12 cellular contexts compared by ENCODE assay signal in the genomic region with DNA sequence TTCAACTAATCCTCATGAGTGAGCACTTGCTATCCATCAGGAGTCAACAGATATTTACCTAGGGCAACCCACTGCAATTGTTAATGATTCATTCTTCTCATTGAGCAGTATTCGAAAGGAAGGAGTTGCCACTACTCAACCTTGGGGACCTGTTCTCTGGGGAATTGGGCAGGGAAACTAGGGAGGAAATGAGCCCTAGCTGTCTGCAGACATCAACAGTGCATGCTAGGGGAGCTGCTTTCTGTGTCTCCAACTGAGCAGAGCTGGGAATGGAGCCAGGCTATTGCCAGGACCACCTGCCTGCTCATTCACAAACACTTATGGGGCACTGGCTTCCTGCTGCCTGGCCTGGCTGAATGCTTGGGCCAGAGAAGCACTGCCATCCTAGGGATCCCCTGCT.
A peak's percentile ranks its signal among the peaks of the same experiment; 100 is the strongest.
DNase-seq lines count a peak whose midpoint lies in the region; ATAC-seq and TF ChIP-seq lines count a peak whose summit lies in the region.
"Had no signal": no experiment of that assay in that cellular context is flagged by ENCODE, and none has a peak within 500 bp of the region (broad histone marks: within the 10 kb centered on the region; RNA-seq: fewer than 3 reads in every experiment).

No MANE protein-coding gene starts in this region.

- CTCF ChIA-PET in RWPE1 (lab: Yijun Ruan, JAX), result no interaction called here

- H3K4me1 Mint-ChIP-seq in stimulated activated naive CD8-positive, alpha-beta T cell treated with anti-CD3 and anti-CD28 coated beads, Interleukin-15, amount 100 ng/mL, for 72 hours, result peaks cover 9% of the 10 kb centered on the region
- H3K4me1 Mint-ChIP-seq: activated naive CD8-positive, alpha-beta T cell treated with anti-CD3 and anti-CD28 coated beads, Interleukin-2, amount 50 U/mL, for 24 hours had no signal

- peak; percentile 3 for DNase-seq in DMS53 treated with DMSO at 0.1 percent for 48 hours (lab: John Stamatoyannopoulos, UW; ENCODE audit: unreplicated experiment)
- DNase-seq in NCI-H1105 (lab: John Stamatoyannopoulos, UW), result peak; percentile 91
- peak; percentile 77 to 80 for DNase-seq in SHP77 (lab: John Stamatoyannopoulos, UW)
- no peak for DNase-seq in KG1 (lab: John Stamatoyannopoulos, UW)
- DNase-seq in stimulated activated naive CD8-positive, alpha-beta T cell treated with anti-CD3 and anti-CD28 coated beads, Interleukin-15, amount 100 ng/mL, for 72 hours, result no peak
- DNase-seq in RWPE1 (ENCODE audit: low spot score), result no peak
- DNase-seq: activated CD4-positive, alpha-beta memory T cell treated with anti-CD3 and anti-CD28 coated beads for 36 hours; activated naive CD8-positive, alpha-beta T cell treated with anti-CD3 and anti-CD28 coated beads, Interleukin-2, amount 50 U/mL, for 24 hours; head of caudate nucleus; NCI-H526 treated with DMSO at 0.1 percent for 48 hours had no signal

- POLR2A ChIA-PET in RWPE1 (lab: Yijun Ruan, JAX; ENCODE audit: low non-redundant PET), result no interaction called here

- no peaks in the 10 kb centered on the region for H3K9me3 Mint-ChIP-seq in stimulated activated naive CD8-positive, alpha-beta T cell treated with anti-CD3 and anti-CD28 coated beads, Interleukin-15, amount 100 ng/mL, for 72 hours
- H3K9me3 Mint-ChIP-seq: activated CD4-positive, alpha-beta memory T cell treated with anti-CD3 and anti-CD28 coated beads for 36 hours; activated naive CD8-positive, alpha-beta T cell treated with anti-CD3 and anti-CD28 coated beads, Interleukin-2, amount 50 U/mL, for 24 hours had no signal

- TF ChIP-seq CTCF in RWPE1 (conservative IDR thresholded peaks at IDR 0.05; ENCODE audit: low read depth), result no peak

- no peaks in the 10 kb centered on the region for H3K27me3 Mint-ChIP-seq in stimulated activated naive CD8-positive, alpha-beta T cell treated with anti-CD3 and anti-CD28 coated beads, Interleukin-15, amount 100 ng/mL, for 72 hours
- H3K27me3 Mint-ChIP-seq: activated CD4-positive, alpha-beta memory T cell treated with anti-CD3 and anti-CD28 coated beads for 36 hours; activated naive CD8-positive, alpha-beta T cell treated with anti-CD3 and anti-CD28 coated beads, Interleukin-2, amount 50 U/mL, for 24 hours had no signal

- no peak overlapping the region for H3K27ac ChIP-seq in RWPE1

- ATAC-seq in GM21825 (IDR thresholded peaks at IDR 0.05; ENCODE audit: unreplicated experiment) (peak; percentile 77), GM19328 (IDR thresholded peaks at IDR 0.05; ENCODE audit: unreplicated experiment) (no peak)
- ATAC-seq in stimulated activated naive CD8-positive, alpha-beta T cell treated with anti-CD3 and anti-CD28 coated beads, Interleukin-15, amount 100 ng/mL, for 72 hours, result no peak
- ATAC-seq: activated naive CD8-positive, alpha-beta T cell treated with anti-CD3 and anti-CD28 coated beads, Interleukin-2, amount 50 U/mL, for 24 hours had no signal

- no peak overlapping the region for H3K27ac Mint-ChIP-seq in stimulated activated naive CD8-positive, alpha-beta T cell treated with anti-CD3 and anti-CD28 coated beads, Interleukin-15, amount 100 ng/mL, for 72 hours
- H3K27ac Mint-ChIP-seq: activated CD4-positive, alpha-beta memory T cell treated with anti-CD3 and anti-CD28 coated beads for 36 hours; activated naive CD8-positive, alpha-beta T cell treated with anti-CD3 and anti-CD28 coated beads, Interleukin-2, amount 50 U/mL, for 24 hours had no signal

- H3K4me3 Mint-ChIP-seq in stimulated activated naive CD8-positive, alpha-beta T cell treated with anti-CD3 and anti-CD28 coated beads, Interleukin-15, amount 100 ng/mL, for 72 hours, result no peak overlapping the region
- H3K4me3 Mint-ChIP-seq: activated CD4-positive, alpha-beta memory T cell treated with anti-CD3 and anti-CD28 coated beads for 36 hours; activated naive CD8-positive, alpha-beta T cell treated with anti-CD3 and anti-CD28 coated beads, Interleukin-2, amount 50 U/mL, for 24 hours had no signal

Comparison
In these comparisons a context has a peak if more than half of its experiments do, and no peak if none do; other contexts are left out.
1. DNase-seq: peak in DMS53 treated with DMSO at 0.1 percent for 48 hours (single experiment), NCI-H1105 (single experiment) and SHP77 (2 of 2); none in KG1 (single experiment), stimulated activated naive CD8-positive, alpha-beta T cell treated with anti-CD3 and anti-CD28 coated beads, Interleukin-15, amount 100 ng/mL, for 72 hours (0 of 2) and RWPE1 (single experiment).